25 cellular contexts compared by ENCODE assay signal in the genomic region with DNA sequence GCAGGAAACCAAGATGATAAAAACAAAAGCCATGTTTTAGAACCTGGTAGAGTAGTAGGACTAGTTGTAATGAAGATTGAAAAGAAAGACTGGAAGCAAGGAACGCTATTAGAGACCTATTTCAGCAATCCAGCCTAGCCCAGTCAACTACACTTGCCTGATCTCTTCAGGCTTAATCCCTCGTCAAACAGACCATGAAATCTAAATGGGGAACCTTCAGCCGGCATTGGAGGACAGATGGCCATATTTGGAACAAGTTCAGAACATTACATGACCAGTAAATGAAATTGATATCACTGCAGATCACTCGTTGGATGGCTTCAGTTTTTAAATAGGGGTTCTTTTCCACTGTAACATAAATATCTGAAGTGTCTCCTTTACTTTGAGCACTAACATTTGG.
"Had no signal": no experiment of that assay in that cellular context is flagged by ENCODE, and none has a peak within 500 bp of the region (broad histone marks: within the 10 kb centered on the region; RNA-seq: fewer than 3 reads in every experiment).

No MANE protein-coding gene starts in this region.

- DNase-seq: activated CD4-positive, alpha-beta T cell treated with anti-CD3 and anti-CD28 coated beads, Interleukin-2, amount 10 ng/mL, durations not matched to agents 7 days and 5 days; activated CD8-positive, alpha-beta memory T cell treated with anti-CD3 and anti-CD28 coated beads for 24 hours; activated CD8-positive, alpha-beta memory T cell treated with anti-CD3 and anti-CD28 coated beads, Interleukin-2, amount 50 U/mL, for 48 hours; activated effector memory CD4-positive, alpha-beta T cell treated with Interleukin-2 at 50 U/mL for 16 hours; activated naive CD4-positive, alpha-beta T cell treated with anti-CD3 and anti-CD28 coated beads, Interleukin-2, amount 10 ng/mL, durations not matched to agents 7 days and 5 days; activated naive CD8-positive, alpha-beta T cell treated with anti-CD3 and anti-CD28 coated beads, Interleukin-2, amount 50 U/mL, for 24 hours; activated T-cell treated with anti-CD3 and anti-CD28 coated beads, Interleukin-2, amount 50 U/mL, for 48 hours; anterior cingulate cortex; brain microvascular endothelial cell; central memory CD4-positive, alpha-beta T cell; cortex of kidney; effector CD4-positive, alpha-beta T cell; heart left ventricle; left ventricle myocardium inferior; mammary epithelial cell; midbrain; stimulated activated CD4-positive, alpha-beta T cell treated with anti-CD3 and anti-CD28 coated beads, Interleukin-2, amount 100 ng/mL, for 24 hours; stimulated activated naive CD8-positive, alpha-beta T cell treated with anti-CD3 and anti-CD28 coated beads, Interleukin-15, Interleukin-2, amounts not matched to agents 100 U/mL and 50 U/mL, for 24 hours; substantia nigra; tibial artery had no signal

- H3K9me3 Mint-ChIP-seq: activated CD4-positive, alpha-beta T cell treated with anti-CD3 and anti-CD28 coated beads, Interleukin-2, amount 10 ng/mL, durations not matched to agents 7 days and 5 days; activated naive CD4-positive, alpha-beta T cell treated with anti-CD3 and anti-CD28 coated beads, Interleukin-2, amount 10 ng/mL, durations not matched to agents 7 days and 5 days; activated naive CD8-positive, alpha-beta T cell treated with anti-CD3 and anti-CD28 coated beads, Interleukin-2, amount 50 U/mL, for 24 hours had no signal

- H3K36me3 Mint-ChIP-seq: activated naive CD4-positive, alpha-beta T cell treated with anti-CD3 and anti-CD28 coated beads, Interleukin-2, amount 10 ng/mL, durations not matched to agents 7 days and 5 days; neural progenitor cell had no signal

- ATAC-seq: activated CD4-positive, CD25-positive, alpha-beta regulatory T cell treated with anti-CD3 and anti-CD28 coated beads, Interleukin-2, amount 50 U/mL, for 24 hours; activated naive CD8-positive, alpha-beta T cell treated with anti-CD3 and anti-CD28 coated beads, Interleukin-2, amount 50 U/mL, for 24 hours; esophagus mucosa; gastroesophageal sphincter; heart left ventricle; stimulated activated naive CD8-positive, alpha-beta T cell treated with anti-CD3 and anti-CD28 coated beads, Interleukin-15, Interleukin-2, amounts not matched to agents 100 U/mL and 50 U/mL, for 24 hours had no signal

- H3K4me1 Mint-ChIP-seq: activated CD4-positive, alpha-beta T cell treated with anti-CD3 and anti-CD28 coated beads, Interleukin-2, amount 10 ng/mL, durations not matched to agents 7 days and 5 days; activated naive CD4-positive, alpha-beta T cell treated with anti-CD3 and anti-CD28 coated beads, Interleukin-2, amount 10 ng/mL, durations not matched to agents 7 days and 5 days; activated naive CD8-positive, alpha-beta T cell treated with anti-CD3 and anti-CD28 coated beads, Interleukin-2, amount 50 U/mL, for 24 hours; neural progenitor cell had no signal

- H3K27me3 Mint-ChIP-seq: activated naive CD4-positive, alpha-beta T cell treated with anti-CD3 and anti-CD28 coated beads, Interleukin-2, amount 10 ng/mL, durations not matched to agents 7 days and 5 days; progenitor cell of endocrine pancreas had no signal

- H3K4me3 Mint-ChIP-seq: activated CD4-positive, alpha-beta T cell treated with anti-CD3 and anti-CD28 coated beads, Interleukin-2, amount 10 ng/mL, durations not matched to agents 7 days and 5 days; activated naive CD4-positive, alpha-beta T cell treated with anti-CD3 and anti-CD28 coated beads, Interleukin-2, amount 10 ng/mL, durations not matched to agents 7 days and 5 days; activated naive CD8-positive, alpha-beta T cell treated with anti-CD3 and anti-CD28 coated beads, Interleukin-2, amount 50 U/mL, for 24 hours; neural progenitor cell had no signal

- H3K27ac Mint-ChIP-seq: activated CD4-positive, alpha-beta T cell treated with anti-CD3 and anti-CD28 coated beads, Interleukin-2, amount 10 ng/mL, durations not matched to agents 7 days and 5 days; activated naive CD4-positive, alpha-beta T cell treated with anti-CD3 and anti-CD28 coated beads, Interleukin-2, amount 10 ng/mL, durations not matched to agents 7 days and 5 days; activated naive CD8-positive, alpha-beta T cell treated with anti-CD3 and anti-CD28 coated beads, Interleukin-2, amount 50 U/mL, for 24 hours; neural progenitor cell; progenitor cell of endocrine pancreas had no signal
